Comparison of ENCODE assay signal across 8 cellular contexts in genomic region chr17:1490643-1491405, GRCh38. TPM values are rescaled to one million over a fixed set of nuclear protein-coding genes. Genes with fewer than 3 reads are reported as not detected.
DNase-seq lines count a peak whose midpoint lies in the region; ATAC-seq and TF ChIP-seq lines count a peak whose summit lies in the region.

No MANE protein-coding gene starts in this region.

- TF ChIP-seq POLR2A in suprapubic skin (IDR thresholded peaks at IDR 0.05), result peak in 1 of 2 donors; percentile 42

- H3K4me3 ChIP-seq in muscle layer of duodenum (ENCODE audit: low read depth in 1 of 2, low read length in 2 of 2), result peak overlapping the region; percentile 65 to 76
- peak overlapping the region; percentile 86 for H3K4me3 ChIP-seq in suprapubic skin

- H3K36me3 ChIP-seq in muscle layer of duodenum (ENCODE audit: control insufficient read depth in 1 of 2, insufficient read depth in 2 of 2, low read length in 2 of 2) (peaks cover 3% of the 10 kb centered on the region in 2 donors), suprapubic skin (peaks cover 3% of the 10 kb centered on the region)

- peak; percentile 43 for ATAC-seq in GM18520 (IDR thresholded peaks at IDR 0.05; ENCODE audit: unreplicated experiment)
- ATAC-seq in HG02981 (IDR thresholded peaks at IDR 0.05; ENCODE audit: unreplicated experiment), result peak; percentile 35

- DNase-seq in NCI-H748 treated with DMSO at 0.1 percent for 48 hours (lab: John Stamatoyannopoulos, UW) (peak; percentile 7), epithelial cell of prostate (ENCODE audit: low read depth, low spot score) (no peak), suprapubic skin (ENCODE audit: low spot score in 2 of 2) (peak in 1 of 2 donors; percentile 86), NCI-H1092 treated with DMSO at 0.1 percent for 48 hours (lab: John Stamatoyannopoulos, UW) (no peak)
- DNase-seq in activated CD8-positive, alpha-beta memory T cell treated with anti-CD3 and anti-CD28 coated beads, Interleukin-2, amount 50 U/mL, for 48 hours, result peak; percentile 85

- H3K27ac ChIP-seq in epithelial cell of prostate (peak overlapping the region; percentile 84), muscle layer of duodenum (ENCODE audit: low read length) (peak overlapping the region; percentile 56), suprapubic skin (peak overlapping the region; percentile 94)

- no peak for TF ChIP-seq EP300 in suprapubic skin (IDR thresholded peaks at IDR 0.05)

- H3K27me3 ChIP-seq in muscle layer of duodenum (ENCODE audit: low read depth, low read length) (no peaks in the 10 kb centered on the region), suprapubic skin (no peaks in the 10 kb centered on the region)

- whole genome bisulfite sequencing in suprapubic skin, result 3% methylated on average over 9 of the region's 47 CpGs

- no peak for TF ChIP-seq CTCF in suprapubic skin (IDR thresholded peaks at IDR 0.05)

- no peaks in the 10 kb centered on the region for H3K9me3 ChIP-seq in muscle layer of duodenum (ENCODE audit: control insufficient read depth in 1 of 2, low read length in 2 of 2)
- no peaks in the 10 kb centered on the region for H3K9me3 ChIP-seq in suprapubic skin

- peaks cover 13 to 76% of the 10 kb centered on the region in 2 donors for H3K4me1 ChIP-seq in muscle layer of duodenum (ENCODE audit: control insufficient read depth in 1 of 2, insufficient read depth in 2 of 2, low read length in 2 of 2)
- peaks cover 67% of the 10 kb centered on the region for H3K4me1 ChIP-seq in suprapubic skin

RNA-seq across cellular contexts. Expression of gene MYO1C, which starts 1.7 kb away (rescaled TPM):
- 100 to 1,000 TPM in 2 of 4 donors, 10 to 100 TPM in 2; 74.9 to 116 (median 103) TPM for total RNA-seq in suprapubic skin

RNA-seq across cellular contexts. Expression of gene INPP5K, which starts 25.6 kb away (rescaled TPM):
- 100 to 1,000 TPM in 3 of 4 donors, 10 to 100 TPM in 1; 91.8 to 160 (median 123) TPM for total RNA-seq in suprapubic skin

RNA-seq across cellular contexts. Expression of gene CRK, which starts 34.8 kb away (rescaled TPM):
- 10 to 100 TPM; 38.9 to 53.7 (median 49.0) TPM for total RNA-seq in suprapubic skin

Comparison
In these comparisons a context has a peak if more than half of its experiments do, and no peak if none do; other contexts are left out.
1. DNase-seq: peak in NCI-H748 treated with DMSO at 0.1 percent for 48 hours (single experiment) and activated CD8-positive, alpha-beta memory T cell treated with anti-CD3 and anti-CD28 coated beads, Interleukin-2, amount 50 U/mL, for 48 hours (single experiment); none in epithelial cell of prostate (single experiment) and NCI-H1092 treated with DMSO at 0.1 percent for 48 hours (single experiment).
2. Peak in every context shown above with its lines, with median percentiles within 50 percentile points of each other: H3K27ac ChIP-seq.